In the genomic region with DNA sequence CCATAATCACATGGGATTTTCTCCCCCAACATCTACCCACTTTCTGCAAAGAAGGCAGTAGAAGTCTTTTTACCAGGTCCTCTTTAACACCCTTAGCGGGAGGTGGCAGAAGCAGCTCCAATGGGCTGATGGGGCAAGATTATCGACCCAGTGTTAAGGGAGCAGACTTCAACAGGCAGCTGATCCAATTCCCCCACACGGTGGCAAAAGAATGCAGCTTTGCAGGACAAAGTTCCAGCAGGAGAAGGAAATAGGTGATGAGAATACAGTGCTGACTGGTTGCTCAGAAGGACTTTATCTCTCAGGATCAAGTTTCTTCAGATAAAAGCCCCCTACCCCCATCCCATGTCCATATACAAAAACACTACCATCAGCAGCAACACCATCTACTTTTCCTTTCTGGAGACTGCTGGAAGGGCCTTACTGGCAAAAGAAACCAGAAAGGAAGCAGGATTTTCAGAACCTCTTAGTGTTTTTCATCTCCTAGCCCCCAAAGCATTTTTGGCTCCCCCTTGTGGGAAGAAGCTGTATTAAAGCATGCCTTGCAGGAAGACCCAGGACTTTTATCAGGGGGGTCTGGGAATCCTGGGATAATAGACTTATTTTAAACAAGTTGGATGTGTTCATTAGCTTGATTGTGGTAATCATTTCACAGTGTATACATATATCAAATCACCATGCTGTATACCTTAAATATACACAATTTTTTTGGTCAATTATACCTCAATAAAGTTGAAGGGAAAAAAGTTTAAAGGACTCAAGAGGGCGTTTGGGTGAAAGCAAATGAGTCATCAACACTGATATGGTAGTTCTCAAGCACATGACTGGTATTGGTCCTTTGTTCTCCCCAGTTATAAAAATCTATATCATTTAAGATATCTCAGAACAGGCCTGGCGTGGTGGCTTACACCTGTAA, we compare ENCODE assay signal across 1 cellular context.
TF ChIP-seq lines count a peak whose summit lies in the region.

No MANE protein-coding gene starts in this region.

TF ChIP-seq in H1, 55 proteins besides CTCF, POLR2A, EP300 and RAD21:
- no peak for TF ChIP-seq KDM5A (IDR thresholded peaks at IDR 0.05; ENCODE audit: low read length)
- TF ChIP-seq HDAC2 (IDR thresholded peaks at IDR 0.05; ENCODE audit: borderline replicate concordance in 1 of 2, low read depth in 2 of 2, low read length in 2 of 2): no peak
- TF ChIP-seq CBX8 (IDR thresholded peaks at IDR 0.05; ENCODE audit: borderline replicate concordance, low read depth, low read length): no peak
- no peak for TF ChIP-seq TEAD4 (IDR thresholded peaks at IDR 0.05; ENCODE audit: low read depth, low read length)
- no peak for TF ChIP-seq GABPA (IDR thresholded peaks at IDR 0.05; ENCODE audit: borderline replicate concordance, insufficient read depth, low read length)
- TF ChIP-seq RBBP5 (IDR thresholded peaks at IDR 0.05; ENCODE audit: borderline replicate concordance, low read depth, low read length): no peak
- no peak for TF ChIP-seq POU5F1 (IDR thresholded peaks at IDR 0.05; ENCODE audit: low read depth, low read length)
- TF ChIP-seq CEBPB (IDR thresholded peaks at IDR 0.05; ENCODE audit: low read depth, low read length): no peak
- no peak for TF ChIP-seq TAF1 (IDR thresholded peaks at IDR 0.05; ENCODE audit: low read depth, low read length)
- TF ChIP-seq NRF1 (IDR thresholded peaks at IDR 0.05; ENCODE audit: low read depth, low read length): no peak
- TF ChIP-seq SUZ12 (IDR thresholded peaks at IDR 0.05; ENCODE audit: low read length): no peak
- TF ChIP-seq MAFK (IDR thresholded peaks at IDR 0.05; ENCODE audit: low read depth, low read length): no peak
- TF ChIP-seq JUN (IDR thresholded peaks at IDR 0.05; ENCODE audit: low read depth, low read length): no peak
- TF ChIP-seq CHD2 (IDR thresholded peaks at IDR 0.05; ENCODE audit: low read length): no peak
- no peak for TF ChIP-seq BRCA1 (IDR thresholded peaks at IDR 0.05; ENCODE audit: low read depth, low read length)
- TF ChIP-seq, protein P1, sequence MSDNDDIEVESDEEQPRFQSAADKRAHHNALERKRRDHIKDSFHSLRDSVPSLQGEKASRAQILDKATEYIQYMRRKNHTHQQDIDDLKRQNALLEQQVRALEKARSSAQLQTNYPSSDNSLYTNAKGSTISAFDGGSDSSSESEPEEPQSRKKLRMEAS (IDR thresholded peaks at IDR 0.05): no peak
